Comparison of ENCODE assay signal across 22 cellular contexts in genomic region chr5:174182111-174182510, GRCh38.
A peak's percentile ranks its signal among the peaks of the same experiment; 100 is the strongest.
DNase-seq lines count a peak whose midpoint lies in the region; ATAC-seq, FAIRE-seq and TF ChIP-seq lines count a peak whose summit lies in the region.
"Had no signal": no experiment of that assay in that cellular context is flagged by ENCODE, and none has a peak within 500 bp of the region (broad histone marks: within the 10 kb centered on the region; RNA-seq: fewer than 3 reads in every experiment).

No MANE protein-coding gene starts in this region.

- no peak overlapping the region for H2BK20ac ChIP-seq in H1 (ENCODE audit: low read length)

- no peaks in the 10 kb centered on the region for H3K23me2 ChIP-seq in H1 (ENCODE audit: low read depth, low read length)

- H3K4me2 ChIP-seq in H1 (ENCODE audit: insufficient read depth in 1 of 2, low read depth in 2 of 2, low read length in 2 of 2) (no peak overlapping the region), neuronal stem cell (ENCODE audit: insufficient read depth, low read length, poor library complexity, severe bottlenecking) (no peak overlapping the region)
- H3K4me2 ChIP-seq: BLaER1 treated with 17β-estradiol and CSF1 and Interleukin-3, amounts not matched to agents 10 nM and 100 nM had no signal

- no peaks in the 10 kb centered on the region for H3K79me2 ChIP-seq in H1 (ENCODE audit: control insufficient read depth in 1 of 2, insufficient read depth in 2 of 2, low read length in 2 of 2)

- ATAC-seq in psoas muscle: no peak
- ATAC-seq: CD8-positive, alpha-beta T cell had no signal

- FAIRE-seq in H1 (lab: Jason Lieb, UNC) (peak; percentile 28), small intestine (lab: Jason Lieb, UNC) (no peak)
- FAIRE-seq: A204.1, D721Med, G401.6, GM12891, GM19239 had no signal

- H4K20me1 ChIP-seq in H1 (replicated peaks in 1 of 2; ENCODE audit: control insufficient read depth in 1 of 2, insufficient read depth in 2 of 2, low read length in 2 of 2): no peaks in the 10 kb centered on the region
- H4K20me1 ChIP-seq: BLaER1 treated with 17β-estradiol and CSF1 and Interleukin-3, amounts not matched to agents 10 nM and 100 nM had no signal

- TF ChIP-seq CTCF in H1 (IDR thresholded peaks at IDR 0.05; ENCODE audit: control extremely low read depth in 1 of 3, insufficient read depth in 1 of 3, low read depth in 1 of 3, low read length in 3 of 3): no peak
- no peak for TF ChIP-seq CTCF in psoas muscle (IDR thresholded peaks at IDR 0.05)

- H2BK5ac ChIP-seq in H1 (ENCODE audit: low read depth, low read length) (no peak overlapping the region), neuronal stem cell (ENCODE audit: low read length) (no peak overlapping the region)

- POLR2A ChIA-PET in H1 (lab: Charles Lee; ENCODE audit: partially characterized antibody): no interaction called here

- no peak overlapping the region for H4K5ac ChIP-seq in H1 (ENCODE audit: insufficient read length, low read depth, low read length)

- H4K91ac ChIP-seq in H1 (replicated peaks; ENCODE audit: insufficient read length, low read length) (no peak overlapping the region), neuronal stem cell (ENCODE audit: low read depth, low read length, poor library complexity) (no peak overlapping the region)

- H3K36me3 ChIP-seq in H1 (ENCODE audit: control insufficient read depth in 2 of 4, insufficient read depth in 4 of 4, low read length in 3 of 4): no peaks in the 10 kb centered on the region
- H3K36me3 ChIP-seq in neuronal stem cell (replicated peaks in 1 of 2; ENCODE audit: control insufficient read depth in 2 of 2, insufficient read depth in 2 of 2, low read length in 2 of 2): no peaks in the 10 kb centered on the region
- H3K36me3 ChIP-seq in psoas muscle (ENCODE audit: insufficient read depth in 1 of 2, low read depth in 1 of 2): no peaks in the 10 kb centered on the region
- H3K36me3 ChIP-seq in small intestine (ENCODE audit: control insufficient read depth in 2 of 2, insufficient read depth in 2 of 2, low read length in 2 of 2): no peaks in the 10 kb centered on the region
- H3K36me3 ChIP-seq: BLaER1 treated with 17β-estradiol and CSF1 and Interleukin-3, amounts not matched to agents 10 nM and 100 nM had no signal

- H2BK120ac ChIP-seq in H1 (replicated peaks; ENCODE audit: low read depth, low read length): no peak overlapping the region
- no peak overlapping the region for H2BK120ac ChIP-seq in neuronal stem cell (ENCODE audit: low read depth, low read length)

- H3K27ac ChIP-seq in H1 (ENCODE audit: low read depth, low read length) (no peak overlapping the region), neuronal stem cell (replicated peaks; ENCODE audit: low read length) (no peak overlapping the region), psoas muscle (no peak overlapping the region), small intestine (ENCODE audit: low read depth in 1 of 2, low read length in 1 of 2) (no peak overlapping the region)
- H3K27ac ChIP-seq: BLaER1 treated with 17β-estradiol and CSF1 and Interleukin-3, amounts not matched to agents 10 nM and 100 nM; C4-2B had no signal

- H3K23ac ChIP-seq in H1 (ENCODE audit: insufficient read length): no peak overlapping the region
- no peak overlapping the region for H3K23ac ChIP-seq in neuronal stem cell (ENCODE audit: low read depth, low read length, poor library complexity)

- H2AK5ac ChIP-seq in H1 (ENCODE audit: low read depth, low read length) (no peak overlapping the region), neuronal stem cell (ENCODE audit: low read depth, low read length) (no peak overlapping the region)

- H3K79me1 ChIP-seq in H1 (ENCODE audit: low read depth, low read length) (no peaks in the 10 kb centered on the region), neuronal stem cell (ENCODE audit: low read depth, low read length) (no peaks in the 10 kb centered on the region)

- H3K4me1 ChIP-seq in H1 (replicated peaks in 1 of 4; ENCODE audit: control insufficient read depth in 3 of 4, insufficient read depth in 4 of 4, low read length in 3 of 4) (peaks cover 0 to 4% (median under 1%) of the 10 kb centered on the region in 4 experiments; a peak in 3 of 7 replicates), neuronal stem cell (ENCODE audit: control insufficient read depth in 2 of 2, insufficient read depth in 1 of 2, low read depth in 1 of 2, low read length in 2 of 2) (peaks cover 0 to 6% of the 10 kb centered on the region in 2 donors), psoas muscle (no peaks in the 10 kb centered on the region), small intestine (ENCODE audit: control insufficient read depth in 2 of 2, insufficient read depth in 1 of 2, low read depth in 1 of 2, low read length in 1 of 2) (no peaks in the 10 kb centered on the region)
- H3K4me1 ChIP-seq: BLaER1 treated with 17β-estradiol and CSF1 and Interleukin-3, amounts not matched to agents 10 nM and 100 nM; Caco-2 had no signal

- H2AFZ ChIP-seq in H1 (ENCODE audit: low read length) (no peak overlapping the region), neuronal stem cell (ENCODE audit: low read length) (no peak overlapping the region)

- H2BK12ac ChIP-seq in H1 (ENCODE audit: low read depth, low read length) (no peak overlapping the region), neuronal stem cell (ENCODE audit: low read length) (no peak overlapping the region)

- TF ChIP-seq RAD21 in H1 (IDR thresholded peaks at IDR 0.05 in 1 of 2, conservative IDR thresholded peaks at IDR 0.05 in 1 of 2; ENCODE audit: low read depth in 2 of 2, low read length in 2 of 2): no peak

- no peaks in the 10 kb centered on the region for H3K27me3 ChIP-seq in H1 (replicated peaks in 1 of 4; ENCODE audit: control insufficient read depth in 3 of 4, extremely low read depth in 1 of 4, insufficient read depth in 3 of 4, low read length in 3 of 4)
- H3K27me3 ChIP-seq in neuronal stem cell (ENCODE audit: control insufficient read depth in 3 of 3, insufficient read depth in 3 of 3, low read depth in 1 of 3, low read length in 3 of 3): peaks cover 0 to 3% (median 0%) of the 10 kb centered on the region in 3 experiments
- peaks cover 0 to 6% (median 0%) of the 10 kb centered on the region in 3 donors for H3K27me3 ChIP-seq in psoas muscle (ENCODE audit: insufficient read depth in 3 of 3, low read length in 2 of 3)
- peaks cover 0 to 2% of the 10 kb centered on the region in 2 donors for H3K27me3 ChIP-seq in small intestine (ENCODE audit: control insufficient read depth in 2 of 2, insufficient read depth in 2 of 2, low read length in 2 of 2)
- H3K27me3 ChIP-seq: BLaER1 treated with 17β-estradiol and CSF1 and Interleukin-3, amounts not matched to agents 10 nM and 100 nM had no signal

- TF ChIP-seq EP300 in H1 (IDR thresholded peaks at IDR 0.05; ENCODE audit: borderline replicate concordance in 1 of 2, low read depth in 2 of 2, low read length in 2 of 2): no peak

- H3K4ac ChIP-seq in H1 (replicated peaks; ENCODE audit: insufficient read length, low read depth, low read length) (no peak overlapping the region), neuronal stem cell (ENCODE audit: low read length) (no peak overlapping the region)

- H3K14ac ChIP-seq in H1 (ENCODE audit: insufficient read length): no peak overlapping the region
- H3K14ac ChIP-seq in neuronal stem cell (ENCODE audit: low read length): no peak overlapping the region

- no peak overlapping the region for H3K4me3 ChIP-seq in H1 (ENCODE audit: extremely low read depth in 1 of 4, insufficient read depth in 2 of 4, low read depth in 3 of 4, low read length in 4 of 4)
- no peak overlapping the region for H3K4me3 ChIP-seq in neuronal stem cell (ENCODE audit: low read length in 2 of 2)
- H3K4me3 ChIP-seq in psoas muscle: no peak overlapping the region
- H3K4me3 ChIP-seq in small intestine (ENCODE audit: low read depth in 1 of 2, low read length in 2 of 2): no peak overlapping the region
- H3K4me3 ChIP-seq: BLaER1 treated with 17β-estradiol and CSF1 and Interleukin-3, amounts not matched to agents 10 nM and 100 nM had no signal

- H4K8ac ChIP-seq in H1 (ENCODE audit: extremely low read depth, insufficient read depth, low read length) (no peak overlapping the region), neuronal stem cell (ENCODE audit: low read depth, low read length) (no peak overlapping the region)

- no peak overlapping the region for H3K56ac ChIP-seq in H1 (replicated peaks; ENCODE audit: insufficient read length, low read depth, low read length)

- WGBS in H1 (ENCODE audit: extremely low coverage in 1 of 2, insufficient coverage in 1 of 2, insufficient read length in 1 of 2, insufficient replicate concordance in 2 of 2, low coverage in 1 of 2, low lambda C conversion rate in 2 of 2, missing lambda C conversion rate in 1 of 2), 2 experiments: 89% methylated on average over 5 of the region's 5 CpGs; no CpG with 5 or more reads in 1 of the 2 experiments
- no CpG with 5 or more reads among the region's 5 CpGs for WGBS in neuronal stem cell (ENCODE audit: extremely low coverage in 2 of 2, insufficient read length in 2 of 2, insufficient replicate concordance in 1 of 2), 2 donors
- 66 to 70% (median 67%) methylated on average over 5 of the region's 5 CpGs for WGBS in psoas muscle, 3 donors
- 91 to 95% (median 91%) methylated on average over 5 of the region's 5 CpGs for WGBS in small intestine, 3 donors

- H3K9ac ChIP-seq in H1 (replicated peaks in 1 of 4; ENCODE audit: extremely low read depth in 1 of 4, low read depth in 3 of 4, low read length in 3 of 4) (no peak overlapping the region), neuronal stem cell (ENCODE audit: low read depth, low read length, poor library complexity) (no peak overlapping the region)
- H3K9ac ChIP-seq: BLaER1 treated with 17β-estradiol and CSF1 and Interleukin-3, amounts not matched to agents 10 nM and 100 nM had no signal

- no peak overlapping the region for H3K18ac ChIP-seq in H1 (ENCODE audit: extremely low read depth, low read length)
- H3K18ac ChIP-seq in neuronal stem cell (ENCODE audit: low read length): peak overlapping the region; percentile 55

- TF ChIP-seq POLR2A in H1 (IDR thresholded peaks at IDR 0.05; ENCODE audit: control extremely low read depth in 1 of 2, low read depth in 2 of 2, low read length in 2 of 2): no peak

- H2BK15ac ChIP-seq in H1 (ENCODE audit: low read length) (no peak overlapping the region), neuronal stem cell (ENCODE audit: low read length) (no peak overlapping the region)

- CTCF ChIA-PET in H1 (lab: Charles Lee; ENCODE audit: partially characterized antibody): interaction anchor here (0.9 kb wide), 1 partner anchor 130 kb away, joined by 3 read pairs; no protein-coding TSS in a partner anchor

- intact Hi-C loops in psoas muscle (cut with DNase I): no loop called here

- H3K9me3 ChIP-seq in H1 (ENCODE audit: insufficient read depth in 2 of 2, low read depth in 1 of 2, low read length in 1 of 2): no peaks in the 10 kb centered on the region
- H3K9me3 ChIP-seq in neuronal stem cell (replicated peaks in 1 of 2; ENCODE audit: control insufficient read depth in 2 of 2, insufficient read depth in 1 of 2, low read depth in 1 of 2, low read length in 2 of 2): no peaks in the 10 kb centered on the region
- H3K9me3 ChIP-seq in psoas muscle: no peaks in the 10 kb centered on the region
- no peaks in the 10 kb centered on the region for H3K9me3 ChIP-seq in small intestine (ENCODE audit: control insufficient read depth, low read depth)
- H3K9me3 ChIP-seq: BLaER1 treated with 17β-estradiol and CSF1 and Interleukin-3, amounts not matched to agents 10 nM and 100 nM; Caco-2 had no signal

- no peak for DNase-seq in H1 (ENCODE audit: low read depth in 1 of 2, low spot score in 2 of 2)
- DNase-seq in islet precursor cell: peak; percentile 33
- DNase-seq in neuronal stem cell (ENCODE audit: low spot score): no peak
- DNase-seq in midbrain (lab: John Stamatoyannopoulos, UW): no peak
- DNase-seq in occipital lobe (lab: John Stamatoyannopoulos, UW): no peak
- DNase-seq in psoas muscle: no peak
- no peak for DNase-seq in small intestine
- DNase-seq: 8988T; AML-193; Caco-2; Calu3; CD4-positive, alpha-beta T cell; CD8-positive, alpha-beta T cell; DMS79 treated with DMSO at 0.1 percent for 48 hours; GF-D8 had no signal
